22 cellular contexts compared by ENCODE assay signal in genomic region chr5:38997579-38997978, GRCh38.
DNase-seq lines count a peak whose midpoint lies in the region; ATAC-seq and TF ChIP-seq lines count a peak whose summit lies in the region.
"Had no signal": no experiment of that assay in that cellular context is flagged by ENCODE, and none has a peak within 500 bp of the region (broad histone marks: within the 10 kb centered on the region; RNA-seq: fewer than 3 reads in every experiment).

No MANE protein-coding gene starts in this region.

- no peak for DNase-seq in GM23338 (ENCODE audit: low spot score)
- DNase-seq in NCI-H82 treated with DMSO at 0.1 percent for 48 hours (lab: John Stamatoyannopoulos, UW; ENCODE audit: unreplicated experiment) = peak; percentile 20
- DNase-seq in medulla oblongata (ENCODE audit: extremely low spot score) = peak; percentile 16
- DNase-seq in NCI-H1436 treated with DMSO at 0.1 percent for 48 hours (lab: John Stamatoyannopoulos, UW) = no peak
- no peak for DNase-seq in activated gamma-delta T cell (lab: John Stamatoyannopoulos, UW)
- DNase-seq: activated CD4-positive, alpha-beta T cell treated with anti-CD3 and anti-CD28 coated beads for 1 hour; activated T-cell treated with anti-CD3 and anti-CD28 coated beads, Interleukin-2, amount 50 U/mL, for 4 hours; CD8-positive, alpha-beta memory T cell; DMS79; HCEC 1CT; head of caudate nucleus; left lung; NCI-H1417 treated with DMSO at 0.1 percent for 48 hours; NCI-H526; stimulated activated CD4-positive, alpha-beta T cell treated with anti-CD3 and anti-CD28 coated beads, Interleukin-1b, Interleukin-23, amount 100 ng/mL, for 48 hours; stimulated activated naive CD4-positive, alpha-beta T cell treated with Interleukin-2 at 50 U/mL for 16 hours; thyroid gland had no signal

- no peak overlapping the region for H3K27ac Mint-ChIP-seq in GM23338
- H3K27ac Mint-ChIP-seq: activated naive CD4-positive, alpha-beta T cell treated with anti-CD3 and anti-CD28 coated beads, Interleukin-2, amount 50 U/mL, for 72 hours had no signal

- no peaks in the 10 kb centered on the region for H3K4me1 ChIP-seq in GM23338 (ENCODE audit: insufficient read depth)
- no peaks in the 10 kb centered on the region for H3K4me1 ChIP-seq in rectal smooth muscle tissue (ENCODE audit: control insufficient read depth, insufficient read depth, low read length)
- H3K4me1 ChIP-seq: thyroid gland had no signal

- H3K27me3 Mint-ChIP-seq in GM23338 (ENCODE audit: insufficient read depth, low read depth, poor library complexity) = no peaks in the 10 kb centered on the region
- H3K27me3 Mint-ChIP-seq: CD8-positive, alpha-beta memory T cell had no signal

- H2AFZ ChIP-seq in GM23338 = no peak overlapping the region

- H4K20me1 ChIP-seq in GM23338 (replicated peaks; ENCODE audit: insufficient read depth) = no peaks in the 10 kb centered on the region; the same call in 1 of the 2 replicates

- no peak overlapping the region for H3K4me3 Mint-ChIP-seq in GM23338
- H3K4me3 Mint-ChIP-seq: activated T-cell treated with anti-CD3 and anti-CD28 coated beads, Interleukin-2, amount 50 U/mL, for 4 hours; CD8-positive, alpha-beta memory T cell had no signal

- H3K4me2 ChIP-seq in GM23338 = no peak overlapping the region

- H3K79me2 ChIP-seq in GM23338 (replicated peaks; ENCODE audit: insufficient read depth) = no peaks in the 10 kb centered on the region

- peaks cover 24% of the 10 kb centered on the region for H3K36me3 Mint-ChIP-seq in GM23338 (ENCODE audit: low read depth)

- H3K4me3 ChIP-seq in GM23338 (no peak overlapping the region), rectal smooth muscle tissue (ENCODE audit: low read length) (no peak overlapping the region)
- H3K4me3 ChIP-seq: coronary artery, left lung, thyroid gland had no signal

- no peak overlapping the region for H3K9ac ChIP-seq in rectal smooth muscle tissue (ENCODE audit: low read length)

- no peaks in the 10 kb centered on the region for H3K36me3 ChIP-seq in GM23338 (ENCODE audit: insufficient read depth)
- H3K36me3 ChIP-seq in rectal smooth muscle tissue (ENCODE audit: control insufficient read depth, insufficient read depth, low read length) = no peaks in the 10 kb centered on the region
- H3K36me3 ChIP-seq: thyroid gland had no signal

- ATAC-seq in GM23338 (no peak), HG03025 (IDR thresholded peaks at IDR 0.05; ENCODE audit: low FRiP score, unreplicated experiment) (no peak)
- ATAC-seq: activated naive CD4-positive, alpha-beta T cell treated with anti-CD3 and anti-CD28 coated beads, Interleukin-2, amount 50 U/mL, for 72 hours; activated T-cell treated with anti-CD3 and anti-CD28 coated beads, Interleukin-2, amount 50 U/mL, for 4 hours; left lung had no signal

- H3K9me2 ChIP-seq in GM23338 (ENCODE audit: insufficient read depth) = no peaks in the 10 kb centered on the region

- peaks cover 11% of the 10 kb centered on the region; the same call in 2 of the 3 replicates for H3K9me3 Mint-ChIP-seq in GM23338
- H3K9me3 Mint-ChIP-seq: CD8-positive, alpha-beta memory T cell had no signal

- TF ChIP-seq CTCF in GM23338 (conservative IDR thresholded peaks at IDR 0.05; ENCODE audit: low read depth in 2 of 2) = no peak

- H3K4me1 Mint-ChIP-seq in GM23338 = peaks cover 6% of the 10 kb centered on the region; the same call in 2 of the 3 replicates

- H3K27me3 ChIP-seq in GM23338 (ENCODE audit: insufficient read depth) (no peaks in the 10 kb centered on the region), rectal smooth muscle tissue (ENCODE audit: control insufficient read depth, insufficient read depth, low read length) (no peaks in the 10 kb centered on the region)
- H3K27me3 ChIP-seq: left lung, thyroid gland had no signal

- H3F3A ChIP-seq in GM23338 (replicated peaks; ENCODE audit: low read depth) = no peaks in the 10 kb centered on the region

- H3K27ac ChIP-seq in GM23338 (ENCODE audit: low read depth) (0 out of 2 replicates have a peak overlapping the region, but pooled peaks have one; percentile 6), rectal smooth muscle tissue (ENCODE audit: low read depth, low read length) (peak overlapping the region; percentile 17)
- H3K27ac ChIP-seq: coronary artery, left lung, RWPE1, thyroid gland had no signal

TF ChIP-seq in GM23338, 12 proteins besides CTCF, POLR2A, EP300 and RAD21 (continues in another document):
- TF ChIP-seq, protein P1, sequence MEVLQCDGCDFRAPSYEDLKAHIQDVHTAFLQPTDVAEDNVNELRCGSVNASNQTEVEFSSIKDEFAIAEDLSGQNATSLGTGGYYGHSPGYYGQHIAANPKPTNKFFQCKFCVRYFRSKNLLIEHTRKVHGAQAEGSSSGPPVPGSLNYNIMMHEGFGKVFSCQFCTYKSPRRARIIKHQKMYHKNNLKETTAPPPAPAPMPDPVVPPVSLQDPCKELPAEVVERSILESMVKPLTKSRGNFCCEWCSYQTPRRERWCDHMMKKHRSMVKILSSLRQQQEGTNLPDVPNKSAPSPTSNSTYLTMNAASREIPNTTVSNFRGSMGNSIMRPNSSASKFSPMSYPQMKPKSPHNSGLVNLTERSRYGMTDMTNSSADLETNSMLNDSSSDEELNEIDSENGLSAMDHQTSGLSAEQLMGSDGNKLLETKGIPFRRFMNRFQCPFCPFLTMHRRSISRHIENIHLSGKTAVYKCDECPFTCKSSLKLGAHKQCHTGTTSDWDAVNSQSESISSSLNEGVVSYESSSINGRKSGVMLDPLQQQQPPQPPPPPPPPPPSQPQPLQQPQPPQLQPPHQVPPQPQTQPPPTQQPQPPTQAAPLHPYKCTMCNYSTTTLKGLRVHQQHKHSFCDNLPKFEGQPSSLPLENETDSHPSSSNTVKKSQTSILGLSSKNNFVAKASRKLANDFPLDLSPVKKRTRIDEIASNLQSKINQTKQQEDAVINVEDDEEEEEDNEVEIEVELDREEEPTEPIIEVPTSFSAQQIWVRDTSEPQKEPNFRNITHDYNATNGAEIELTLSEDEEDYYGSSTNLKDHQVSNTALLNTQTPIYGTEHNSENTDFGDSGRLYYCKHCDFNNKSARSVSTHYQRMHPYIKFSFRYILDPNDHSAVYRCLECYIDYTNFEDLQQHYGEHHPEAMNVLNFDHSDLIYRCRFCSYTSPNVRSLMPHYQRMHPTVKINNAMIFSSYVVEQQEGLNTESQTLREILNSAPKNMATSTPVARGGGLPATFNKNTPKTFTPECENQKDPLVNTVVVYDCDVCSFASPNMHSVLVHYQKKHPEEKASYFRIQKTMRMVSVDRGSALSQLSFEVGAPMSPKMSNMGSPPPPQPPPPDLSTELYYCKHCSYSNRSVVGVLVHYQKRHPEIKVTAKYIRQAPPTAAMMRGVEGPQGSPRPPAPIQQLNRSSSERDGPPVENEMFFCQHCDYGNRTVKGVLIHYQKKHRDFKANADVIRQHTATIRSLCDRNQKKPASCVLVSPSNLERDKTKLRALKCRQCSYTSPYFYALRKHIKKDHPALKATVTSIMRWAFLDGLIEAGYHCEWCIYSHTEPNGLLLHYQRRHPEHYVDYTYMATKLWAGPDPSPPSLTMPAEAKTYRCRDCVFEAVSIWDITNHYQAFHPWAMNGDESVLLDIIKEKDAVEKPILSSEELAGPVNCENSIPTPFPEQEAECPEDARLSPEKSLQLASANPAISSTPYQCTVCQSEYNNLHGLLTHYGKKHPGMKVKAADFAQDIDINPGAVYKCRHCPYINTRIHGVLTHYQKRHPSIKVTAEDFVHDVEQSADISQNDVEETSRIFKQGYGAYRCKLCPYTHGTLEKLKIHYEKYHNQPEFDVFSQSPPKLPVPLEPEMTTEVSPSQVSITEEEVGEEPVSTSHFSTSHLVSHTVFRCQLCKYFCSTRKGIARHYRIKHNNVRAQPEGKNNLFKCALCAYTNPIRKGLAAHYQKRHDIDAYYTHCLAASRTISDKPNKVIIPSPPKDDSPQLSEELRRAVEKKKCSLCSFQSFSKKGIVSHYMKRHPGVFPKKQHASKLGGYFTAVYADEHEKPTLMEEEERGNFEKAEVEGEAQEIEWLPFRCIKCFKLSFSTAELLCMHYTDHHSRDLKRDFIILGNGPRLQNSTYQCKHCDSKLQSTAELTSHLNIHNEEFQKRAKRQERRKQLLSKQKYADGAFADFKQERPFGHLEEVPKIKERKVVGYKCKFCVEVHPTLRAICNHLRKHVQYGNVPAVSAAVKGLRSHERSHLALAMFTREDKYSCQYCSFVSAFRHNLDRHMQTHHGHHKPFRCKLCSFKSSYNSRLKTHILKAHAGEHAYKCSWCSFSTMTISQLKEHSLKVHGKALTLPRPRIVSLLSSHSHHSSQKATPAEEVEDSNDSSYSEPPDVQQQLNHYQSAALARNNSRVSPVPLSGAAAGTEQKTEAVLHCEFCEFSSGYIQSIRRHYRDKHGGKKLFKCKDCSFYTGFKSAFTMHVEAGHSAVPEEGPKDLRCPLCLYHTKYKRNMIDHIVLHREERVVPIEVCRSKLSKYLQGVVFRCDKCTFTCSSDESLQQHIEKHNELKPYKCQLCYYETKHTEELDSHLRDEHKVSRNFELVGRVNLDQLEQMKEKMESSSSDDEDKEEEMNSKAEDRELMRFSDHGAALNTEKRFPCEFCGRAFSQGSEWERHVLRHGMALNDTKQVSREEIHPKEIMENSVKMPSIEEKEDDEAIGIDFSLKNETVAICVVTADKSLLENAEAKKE (CRISPR knock-in tag; IDR thresholded peaks at IDR 0.05) = no peak
- TF ChIP-seq POLR2AphosphoS5 (IDR thresholded peaks at IDR 0.05; ENCODE audit: low read depth) (no peak), CREB1 (CRISPR knock-in tag; IDR thresholded peaks at IDR 0.05; ENCODE audit: low read depth) (no peak), JUNB (IDR thresholded peaks at IDR 0.05; ENCODE audit: unreplicated experiment) (no peak), ZNF331 (CRISPR knock-in tag; IDR thresholded peaks at IDR 0.05; ENCODE audit: low read depth) (no peak), EZH2phosphoT487 (IDR thresholded peaks at IDR 0.05; ENCODE audit: unreplicated experiment) (no peak), STAT1 (IDR thresholded peaks at IDR 0.05; ENCODE audit: unreplicated experiment) (no peak), ZNF114 (CRISPR knock-in tag; IDR thresholded peaks at IDR 0.05) (no peak)
- TF ChIP-seq, protein P2, sequence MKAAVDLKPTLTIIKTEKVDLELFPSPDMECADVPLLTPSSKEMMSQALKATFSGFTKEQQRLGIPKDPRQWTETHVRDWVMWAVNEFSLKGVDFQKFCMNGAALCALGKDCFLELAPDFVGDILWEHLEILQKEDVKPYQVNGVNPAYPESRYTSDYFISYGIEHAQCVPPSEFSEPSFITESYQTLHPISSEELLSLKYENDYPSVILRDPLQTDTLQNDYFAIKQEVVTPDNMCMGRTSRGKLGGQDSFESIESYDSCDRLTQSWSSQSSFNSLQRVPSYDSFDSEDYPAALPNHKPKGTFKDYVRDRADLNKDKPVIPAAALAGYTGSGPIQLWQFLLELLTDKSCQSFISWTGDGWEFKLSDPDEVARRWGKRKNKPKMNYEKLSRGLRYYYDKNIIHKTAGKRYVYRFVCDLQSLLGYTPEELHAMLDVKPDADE (IDR thresholded peaks at IDR 0.05) = no peak

Comparison
In these comparisons a context has a peak if more than half of its experiments do, and no peak if none do; other contexts are left out.
1. DNase-seq: peak in NCI-H82 treated with DMSO at 0.1 percent for 48 hours (single experiment) and medulla oblongata (single experiment); none in GM23338 (single experiment), NCI-H1436 treated with DMSO at 0.1 percent for 48 hours (single experiment) and activated gamma-delta T cell (single experiment).